Comparison of ENCODE assay signal across 34 cellular contexts in genomic region chr2:219003979-219004378, GRCh38. TPM values are rescaled to one million over a fixed set of nuclear protein-coding genes. Genes with fewer than 3 reads are reported as not detected.
"Had no signal": no experiment of that assay in that cellular context is flagged by ENCODE, and none has a peak within 500 bp of the region (broad histone marks: within the 10 kb centered on the region; RNA-seq: fewer than 3 reads in every experiment).

No MANE protein-coding gene starts in this region.

- H3K36me3 Mint-ChIP-seq: activated naive CD8-positive, alpha-beta T cell treated with anti-CD3 and anti-CD28 coated beads, Interleukin-2, amount 10 ng/mL, durations not matched to agents 7 days and 5 days; brain had no signal

- H3K27me3 ChIP-seq: testis had no signal

- H3K4me3 Mint-ChIP-seq: activated naive CD8-positive, alpha-beta T cell treated with anti-CD3 and anti-CD28 coated beads, Interleukin-2, amount 10 ng/mL, durations not matched to agents 7 days and 5 days; neural crest cell; T-helper 2 cell treated with Interferon-gamma antibody and Interleukin-4, amounts not matched to agents 5 μg/mL and 100 μg/mL, for 36 hours had no signal

- H3K4me1 Mint-ChIP-seq: neural crest cell had no signal

- DNase-seq: activated CD4-positive, alpha-beta T cell treated with anti-CD3 and anti-CD28 coated beads for 4 hours; activated CD4-positive, alpha-beta T cell treated with anti-CD3 and anti-CD28 coated beads, Interleukin-2, amount 50 U/mL, for 4 hours; activated effector memory CD4-positive, alpha-beta T cell treated with Interleukin-2 at 50 U/mL for 16 hours; activated naive CD4-positive, alpha-beta T cell treated with Interleukin-2 at 50 U/mL for 16 hours; activated naive CD8-positive, alpha-beta T cell treated with anti-CD3 and anti-CD28 coated beads, Interleukin-2, amount 10 ng/mL, durations not matched to agents 7 days and 5 days; activated T-cell treated with anti-CD3 and anti-CD28 coated beads for 4 hours; activated T-cell treated with anti-CD3 and anti-CD28 coated beads, Interleukin-2, amount 50 U/mL, for 72 hours; cortex of kidney; effector memory CD8-positive, alpha-beta T cell; head of caudate nucleus; hippocampal formation; left cardiac atrium; left ventricle myocardium superior; mammary epithelial cell; occipital lobe; posterior cingulate gyrus; right cardiac atrium; spleen; stimulated activated naive CD4-positive, alpha-beta T cell; testis; transverse colon; uterus had no signal

- H3K27ac ChIP-seq: ascending aorta, cardiac muscle cell, gastroesophageal sphincter, spleen, testis, transverse colon, uterus had no signal

- FAIRE-seq: keratinocyte had no signal

- ATAC-seq: activated T-cell treated with anti-CD3 and anti-CD28 coated beads, Interleukin-2, amount 50 U/mL, for 72 hours; effector memory CD8-positive, alpha-beta T cell; gastroesophageal sphincter; left cardiac atrium; left ventricle myocardium superior; right cardiac atrium had no signal

- H3K9me3 ChIP-seq: ascending aorta, gastroesophageal sphincter, spleen, testis, transverse colon, uterus had no signal

- H3K36me3 ChIP-seq: ascending aorta, cardiac muscle cell, gastroesophageal sphincter, spleen, transverse colon, uterus had no signal

- H3K4me3 ChIP-seq: ascending aorta, cardiac muscle cell, gastroesophageal sphincter, transverse colon, uterus had no signal

- H3K9me3 Mint-ChIP-seq: activated naive CD8-positive, alpha-beta T cell treated with anti-CD3 and anti-CD28 coated beads, Interleukin-2, amount 10 ng/mL, durations not matched to agents 7 days and 5 days; activated T-cell treated with anti-CD3 and anti-CD28 coated beads, Interleukin-2, amount 50 U/mL, for 72 hours; effector memory CD8-positive, alpha-beta T cell; neural crest cell; T-helper 2 cell treated with Interferon-gamma antibody and Interleukin-4, amounts not matched to agents 5 μg/mL and 100 μg/mL, for 36 hours had no signal

- H3K27ac Mint-ChIP-seq: activated naive CD8-positive, alpha-beta T cell treated with anti-CD3 and anti-CD28 coated beads, Interleukin-2, amount 10 ng/mL, durations not matched to agents 7 days and 5 days; activated T-cell treated with anti-CD3 and anti-CD28 coated beads, Interleukin-2, amount 50 U/mL, for 72 hours; brain; effector memory CD8-positive, alpha-beta T cell; T-helper 2 cell treated with Interferon-gamma antibody and Interleukin-4, amounts not matched to agents 5 μg/mL and 100 μg/mL, for 36 hours had no signal

RNA-seq across cellular contexts. Expression of gene CRYBA2, which starts 10.8 kb away (rescaled TPM):
- total RNA-seq: activated naive CD8-positive, alpha-beta T cell treated with anti-CD3 and anti-CD28 coated beads, Interleukin-2, amount 10 ng/mL, durations not matched to agents 7 days and 5 days; activated T-cell treated with anti-CD3 and anti-CD28 coated beads, Interleukin-2, amount 50 U/mL, for 72 hours; ascending aorta; cardiac muscle cell; cerebellum; fibroblast of lung; gastroesophageal sphincter; left cardiac atrium; left ventricle myocardium superior; mammary epithelial cell; mucosa of gallbladder; neural crest cell; occipital lobe; right cardiac atrium; spleen; uterus had no signal
- polyA plus RNA-seq: cardiac muscle cell, fibroblast of lung, keratinocyte, right cardiac atrium, spleen had no signal

RNA-seq across cellular contexts. Expression of gene FEV, which starts 19.0 kb away (rescaled TPM):
- total RNA-seq: activated naive CD8-positive, alpha-beta T cell treated with anti-CD3 and anti-CD28 coated beads, Interleukin-2, amount 10 ng/mL, durations not matched to agents 7 days and 5 days; activated T-cell treated with anti-CD3 and anti-CD28 coated beads, Interleukin-2, amount 50 U/mL, for 72 hours; ascending aorta; cardiac muscle cell; cerebellum; fibroblast of lung; fibroblast of villous mesenchyme; gastroesophageal sphincter; left cardiac atrium; left ventricle myocardium superior; mammary epithelial cell; mucosa of gallbladder; neural crest cell; occipital lobe; right cardiac atrium; spleen; testis; uterus had no signal
- polyA plus RNA-seq: cardiac muscle cell, esophagus, fibroblast of lung, keratinocyte, mammary epithelial cell, right cardiac atrium, spleen had no signal

RNA-seq across cellular contexts. Expression of gene CFAP65, which starts 37.3 kb away (rescaled TPM):
- total RNA-seq: activated naive CD8-positive, alpha-beta T cell treated with anti-CD3 and anti-CD28 coated beads, Interleukin-2, amount 10 ng/mL, durations not matched to agents 7 days and 5 days; activated T-cell treated with anti-CD3 and anti-CD28 coated beads, Interleukin-2, amount 50 U/mL, for 72 hours; ascending aorta; fibroblast of lung; fibroblast of villous mesenchyme; gastroesophageal sphincter; left cardiac atrium; left ventricle myocardium superior; right cardiac atrium had no signal
- polyA plus RNA-seq: fibroblast of lung, keratinocyte, right cardiac atrium, spleen had no signal

RNA-seq across cellular contexts. Expression of gene CDK5R2, which starts 44.5 kb away (rescaled TPM):
- total RNA-seq: activated naive CD8-positive, alpha-beta T cell treated with anti-CD3 and anti-CD28 coated beads, Interleukin-2, amount 10 ng/mL, durations not matched to agents 7 days and 5 days; activated T-cell treated with anti-CD3 and anti-CD28 coated beads, Interleukin-2, amount 50 U/mL, for 72 hours; ascending aorta; fibroblast of villous mesenchyme; left cardiac atrium; left ventricle myocardium superior; right cardiac atrium; spleen; uterus had no signal
- polyA plus RNA-seq: esophagus, keratinocyte, spleen had no signal

RNA-seq across cellular contexts. Expression of gene IHH, which starts 56.7 kb away (rescaled TPM):
- total RNA-seq: activated naive CD8-positive, alpha-beta T cell treated with anti-CD3 and anti-CD28 coated beads, Interleukin-2, amount 10 ng/mL, durations not matched to agents 7 days and 5 days; ascending aorta; cardiac muscle cell; cerebellum; fibroblast of lung; fibroblast of villous mesenchyme; left cardiac atrium; left ventricle myocardium superior; right cardiac atrium; spleen had no signal
- polyA plus RNA-seq: cardiac muscle cell, fibroblast of lung, keratinocyte had no signal
